9 cellular contexts compared by ENCODE assay signal in the genomic region with DNA sequence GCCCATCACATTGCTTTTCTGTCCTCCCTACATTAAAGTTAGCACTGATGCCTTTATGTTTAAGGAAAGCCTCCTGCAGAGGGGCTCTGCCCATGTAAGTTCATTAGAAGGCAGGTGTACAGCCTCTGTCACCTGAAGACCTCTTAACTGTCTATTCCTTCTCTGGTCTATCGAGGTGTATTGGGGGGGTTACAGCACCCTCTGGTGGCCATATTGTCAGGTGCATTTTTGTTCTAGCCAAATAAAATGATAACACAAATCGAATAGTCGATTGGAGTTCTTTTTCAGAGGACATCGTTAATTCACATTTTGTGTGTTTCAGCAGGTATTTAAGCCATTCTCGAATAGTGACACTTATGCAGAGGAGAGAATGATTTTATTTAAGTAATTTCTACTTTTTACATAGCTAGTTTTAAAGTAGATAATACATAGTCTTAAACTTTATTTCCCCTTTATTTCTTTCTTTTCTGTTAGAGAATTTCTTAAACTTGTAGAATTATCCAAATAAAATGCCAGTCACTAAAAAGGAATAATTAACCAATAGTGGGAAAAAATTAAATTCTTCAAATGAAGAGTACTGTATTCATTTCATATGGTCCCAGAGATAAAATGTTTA.
DNase-seq lines count a peak whose midpoint lies in the region; ATAC-seq and TF ChIP-seq lines count a peak whose summit lies in the region.
"Had no signal": no experiment of that assay in that cellular context is flagged by ENCODE, and none has a peak within 500 bp of the region (broad histone marks: within the 10 kb centered on the region; RNA-seq: fewer than 3 reads in every experiment).

No MANE protein-coding gene starts in this region.

- H3K27ac ChIP-seq in OCI-LY3 (ENCODE audit: low read length) = no peak overlapping the region
- H3K27ac ChIP-seq: skin epidermis had no signal

- peaks cover 9% of the 10 kb centered on the region; the same call in 1 of the 2 replicates for H3K4me1 ChIP-seq in OCI-LY3 (ENCODE audit: low read length)

- H3K27me3 ChIP-seq in OCI-LY3 (ENCODE audit: low read depth, low read length) = no peaks in the 10 kb centered on the region

- H3K9me3 Mint-ChIP-seq in progenitor cell of endocrine pancreas (ENCODE audit: low read depth) = no peaks in the 10 kb centered on the region

- H3K4me1 Mint-ChIP-seq in progenitor cell of endocrine pancreas (ENCODE audit: low read depth) = peaks cover 26% of the 10 kb centered on the region

- H3K4me3 Mint-ChIP-seq in progenitor cell of endocrine pancreas (ENCODE audit: low read depth) = no peak overlapping the region

- TF ChIP-seq CTCF in OCI-LY3 (IDR thresholded peaks at IDR 0.05; ENCODE audit: low read depth, low read length) (peak; percentile 100), fibroblast of pulmonary artery (IDR thresholded peaks at IDR 0.05; ENCODE audit: low read length, missing control alignments) (peak; percentile 92), progenitor cell of endocrine pancreas (IDR thresholded peaks at IDR 0.05; ENCODE audit: unreplicated experiment) (peak; percentile 84)

- DNase-seq in COLO668 (lab: John Stamatoyannopoulos, UW; ENCODE audit: unreplicated experiment) = peak; percentile 79
- peak; percentile 28 for DNase-seq in activated T-cell treated with anti-CD3 and anti-CD28 coated beads for 48 hours (ENCODE audit: low read depth)
- DNase-seq in fibroblast of pulmonary artery (ENCODE audit: low read depth) = peak; percentile 59
- peak; percentile 47 for DNase-seq in progenitor cell of endocrine pancreas (ENCODE audit: low spot score, unreplicated experiment)

- H3K79me2 ChIP-seq in OCI-LY3 (ENCODE audit: low read length) = peaks cover 29% of the 10 kb centered on the region

- ATAC-seq in HG02885 (IDR thresholded peaks at IDR 0.05; ENCODE audit: poor library complexity, unreplicated experiment) (peak; percentile 54), HG02588 (IDR thresholded peaks at IDR 0.05; ENCODE audit: unreplicated experiment) (no peak), GM19023 (IDR thresholded peaks at IDR 0.05; ENCODE audit: unreplicated experiment) (no peak)

- H3K9me3 ChIP-seq in OCI-LY3 (ENCODE audit: insufficient read depth, low read length) = no peaks in the 10 kb centered on the region

- no peak overlapping the region for H3K9ac ChIP-seq in OCI-LY3 (ENCODE audit: low read length)

- H2AFZ ChIP-seq in OCI-LY3 (ENCODE audit: low read depth, low read length) = no peak overlapping the region

- H3K27ac Mint-ChIP-seq in progenitor cell of endocrine pancreas = no peak overlapping the region

- H3K27me3 Mint-ChIP-seq in progenitor cell of endocrine pancreas = no peaks in the 10 kb centered on the region

- peaks cover 1% of the 10 kb centered on the region for H3K36me3 Mint-ChIP-seq in progenitor cell of endocrine pancreas (ENCODE audit: insufficient read depth)

- no peaks in the 10 kb centered on the region for H3K36me3 ChIP-seq in OCI-LY3 (replicated peaks; ENCODE audit: low read depth, low read length)

- no peak overlapping the region for H3K4me3 ChIP-seq in OCI-LY3 (ENCODE audit: low read length)
- no peak overlapping the region for H3K4me3 ChIP-seq in fibroblast of pulmonary artery (replicated peaks; ENCODE audit: low read depth, low read length)
- H3K4me3 ChIP-seq: skin epidermis had no signal

- H4K20me1 ChIP-seq in OCI-LY3 (ENCODE audit: insufficient read depth, low read length) = 0 out of 2 replicates have a peak, but pooled peaks cover 4% of the 10 kb centered on the region

- no peak overlapping the region for H3K4me2 ChIP-seq in OCI-LY3 (ENCODE audit: low read length)

Comparison
In these comparisons a context has a peak if more than half of its experiments do, and no peak if none do; other contexts are left out.
1. DNase-seq: peak in every context shown above with its lines; median percentile 79 in COLO668; 59 in fibroblast of pulmonary artery; 47 in progenitor cell of endocrine pancreas; 28 in activated T-cell treated with anti-CD3 and anti-CD28 coated beads for 48 hours.